ENCODE assay signal across 16 cellular contexts in genomic region chr11:33194455-33194854, GRCh38. TPM values are rescaled to one million over a fixed set of nuclear protein-coding genes. Genes with fewer than 3 reads are reported as not detected.
DNase-seq lines count a peak whose midpoint lies in the region; ATAC-seq and TF ChIP-seq lines count a peak whose summit lies in the region.
"Had no signal": no experiment of that assay in that cellular context is flagged by ENCODE, and none has a peak within 500 bp of the region (broad histone marks: within the 10 kb centered on the region; RNA-seq: fewer than 3 reads in every experiment).

No MANE protein-coding gene starts in this region.

- H3K14ac ChIP-seq in IMR-90 (replicated peaks; ENCODE audit: low read depth, low read length): no peak overlapping the region

- 0 out of 3 replicates have a peak overlapping the region, but pooled peaks have one; percentile 30 for H2BK15ac ChIP-seq in IMR-90 (ENCODE audit: low read depth, low read length)

- CTCF ChIA-PET in IMR-90 (lab: Yijun Ruan, JAX): no interaction called here

- 90% methylated on average over 2 of the region's 4 CpGs; no CpG with 5 or more reads in 1 of the 2 experiments for WGBS in IMR-90 (ENCODE audit: extremely low coverage in 2 of 2, insufficient read length in 1 of 2), 2 experiments

- no peak for TF ChIP-seq RAD21 in IMR-90 (IDR thresholded peaks at IDR 0.05; ENCODE audit: low read length)

- no peaks in the 10 kb centered on the region for H3K9me3 Mint-ChIP-seq in dendritic cell treated with granulocyte-macrophage colony-stimulating factor and Interleukin-4, amounts not matched to agents 40 ng/mL and 50 ng/mL, for 4 days
- H3K9me3 Mint-ChIP-seq: CD4-positive, alpha-beta T cell; CD8-positive, alpha-beta T cell had no signal

- no peak overlapping the region for H3K4me3 ChIP-seq in IMR-90 (ENCODE audit: insufficient read depth, low read depth, low read length)
- H3K4me3 ChIP-seq: BLaER1 had no signal

- ATAC-seq in IMR-90 (ENCODE audit: low read depth) (no peak), HG03280 (IDR thresholded peaks at IDR 0.05; ENCODE audit: unreplicated experiment) (no peak)
- ATAC-seq: CD8-positive, alpha-beta T cell had no signal

- DNase-seq in IMR-90: no peak
- no peak for DNase-seq in NOMO-1 treated with DMSO at 0.1 percent for 48 hours (lab: John Stamatoyannopoulos, UW; ENCODE audit: unreplicated experiment)
- no peak for DNase-seq in NCI-H2171 treated with DMSO at 0.1 percent for 48 hours (lab: John Stamatoyannopoulos, UW)
- DNase-seq: 8988T; ACHN; BE2C; C1 segment of cervical spinal cord; Caco-2; Calu3; CD4-positive, alpha-beta T cell; CD8-positive, alpha-beta T cell; DMS79 treated with DMSO at 0.1 percent for 48 hours; GF-D8 had no signal

- no peak overlapping the region for H4K8ac ChIP-seq in IMR-90 (ENCODE audit: low read depth in 2 of 2, low read length in 2 of 2)

- H3K27ac ChIP-seq in IMR-90 (ENCODE audit: insufficient read depth, low read length): no peak overlapping the region
- H3K27ac ChIP-seq: BLaER1 had no signal

- H2AK9ac ChIP-seq in IMR-90 (replicated peaks; ENCODE audit: low read depth, low read length, poor library complexity): no peak overlapping the region

- no peak overlapping the region for H3K4me2 ChIP-seq in IMR-90 (ENCODE audit: low read depth, low read length)
- H3K4me2 ChIP-seq: BLaER1 had no signal

- TF ChIP-seq CTCF in IMR-90 (conservative IDR thresholded peaks at IDR 0.05; ENCODE audit: low read depth, low read length): no peak

- dilution Hi-C loops in IMR-90 (cut with HindIII; ENCODE audit: low sequenced_read_pairs, unreplicated experiment): no loop called here

- no peak overlapping the region for H4K5ac ChIP-seq in IMR-90 (ENCODE audit: low read depth, low read length)

- no peaks in the 10 kb centered on the region for H3K9me3 ChIP-seq in IMR-90 (ENCODE audit: control insufficient read depth, insufficient read depth, low read length)
- H3K9me3 ChIP-seq: BE2C, BLaER1, Caco-2 had no signal

- H2BK20ac ChIP-seq in IMR-90 (ENCODE audit: low read depth, low read length): no peak overlapping the region

- H3K23ac ChIP-seq in IMR-90 (ENCODE audit: low read depth, low read length): no peak overlapping the region

- peaks cover 53% of the 10 kb centered on the region for H3K4me1 Mint-ChIP-seq in dendritic cell treated with granulocyte-macrophage colony-stimulating factor and Interleukin-4, amounts not matched to agents 40 ng/mL and 50 ng/mL, for 4 days (ENCODE audit: low read depth)

- in situ Hi-C loops in IMR-90 (cut with MboI; ENCODE audit: low sequenced_read_pairs): no loop called here

- no peak overlapping the region for H3K56ac ChIP-seq in IMR-90 (ENCODE audit: extremely low read depth, insufficient read depth, low read length)

- POLR2A ChIA-PET in IMR-90 (lab: Charles Lee; ENCODE audit: unreplicated experiment): no interaction called here

- peaks cover 5% of the 10 kb centered on the region for H3K9me1 ChIP-seq in IMR-90 (ENCODE audit: insufficient read depth, low read length)

- H3K27me3 Mint-ChIP-seq in dendritic cell treated with granulocyte-macrophage colony-stimulating factor and Interleukin-4, amounts not matched to agents 40 ng/mL and 50 ng/mL, for 4 days: no peaks in the 10 kb centered on the region
- H3K27me3 Mint-ChIP-seq: CD4-positive, alpha-beta T cell had no signal

- TF ChIP-seq POLR2A in IMR-90 (IDR thresholded peaks at IDR 0.05; ENCODE audit: low read depth, low read length): no peak

- no peak overlapping the region for H2BK5ac ChIP-seq in IMR-90 (ENCODE audit: low read depth, low read length, poor library complexity, severe bottlenecking)

- no peak overlapping the region for H3K4ac ChIP-seq in IMR-90 (ENCODE audit: low read depth, low read length)

- intact Hi-C loops in IMR-90 (cut with micrococcal nuclease): no loop called here
- intact Hi-C loops in dendritic cell treated with granulocyte-macrophage colony-stimulating factor and Interleukin-4, amounts not matched to agents 40 ng/mL and 50 ng/mL, for 4 days (cut with micrococcal nuclease): no loop called here

- H3K36me3 Mint-ChIP-seq in dendritic cell treated with granulocyte-macrophage colony-stimulating factor and Interleukin-4, amounts not matched to agents 40 ng/mL and 50 ng/mL, for 4 days (ENCODE audit: low read depth): no peaks in the 10 kb centered on the region

- H3K27ac Mint-ChIP-seq in dendritic cell treated with granulocyte-macrophage colony-stimulating factor and Interleukin-4, amounts not matched to agents 40 ng/mL and 50 ng/mL, for 4 days: peak overlapping the region; percentile 85
- H3K27ac Mint-ChIP-seq: CD4-positive, alpha-beta T cell; CD8-positive, alpha-beta T cell had no signal

- H3K4me1 ChIP-seq in IMR-90 (ENCODE audit: control insufficient read depth, insufficient read depth, low read length): peaks cover 21% of the 10 kb centered on the region
- H3K4me1 ChIP-seq: BE2C, BLaER1 had no signal

- no peaks in the 10 kb centered on the region for H3K36me3 ChIP-seq in IMR-90 (ENCODE audit: control insufficient read depth, insufficient read depth, low read length)
- H3K36me3 ChIP-seq: BE2C had no signal

- no peaks in the 10 kb centered on the region; the same call in 1 of the 2 replicates for H4K20me1 ChIP-seq in IMR-90 (ENCODE audit: insufficient read depth, low read length)
- H4K20me1 ChIP-seq: BLaER1 had no signal

- H3K79me1 ChIP-seq in IMR-90 (ENCODE audit: low read depth in 1 of 2, low read length in 2 of 2): peaks cover 0 to 12% of the 10 kb centered on the region in 2 experiments; a peak in 1 of 4 replicates

- no peak overlapping the region for H2AK5ac ChIP-seq in IMR-90 (ENCODE audit: low read depth, low read length)

- H2BK120ac ChIP-seq in IMR-90 (ENCODE audit: low read depth, low read length): peak overlapping the region; percentile 66; the same call in 1 of the 2 replicates

- H3K18ac ChIP-seq in IMR-90 (ENCODE audit: low read depth, low read length): no peak overlapping the region

- no peak overlapping the region for H2AFZ ChIP-seq in IMR-90 (replicated peaks; ENCODE audit: low read length, poor library complexity)

- BruUV-seq in IMR-90 (replicated peaks; lab: Mats Ljungman, UMichigan): no TSS peak

- H4K91ac ChIP-seq in IMR-90 (ENCODE audit: insufficient read depth, low read depth, low read length): no peak overlapping the region

- no peaks in the 10 kb centered on the region for H3K27me3 ChIP-seq in IMR-90 (ENCODE audit: control insufficient read depth, insufficient read depth, low read length)
- H3K27me3 ChIP-seq: BE2C, BLaER1 had no signal

- no peak overlapping the region for H3K9ac ChIP-seq in IMR-90 (ENCODE audit: low read depth, low read length)
- H3K9ac ChIP-seq: BLaER1 had no signal

- no peak overlapping the region for H3K4me3 Mint-ChIP-seq in dendritic cell treated with granulocyte-macrophage colony-stimulating factor and Interleukin-4, amounts not matched to agents 40 ng/mL and 50 ng/mL, for 4 days
- H3K4me3 Mint-ChIP-seq: CD4-positive, alpha-beta T cell; CD8-positive, alpha-beta T cell had no signal

TF ChIP-seq in IMR-90, 13 proteins besides CTCF, POLR2A, EP300 and RAD21:
- TF ChIP-seq SMC3 (IDR thresholded peaks at IDR 0.05; ENCODE audit: low read depth, low read length) (no peak), USF2 (IDR thresholded peaks at IDR 0.05; ENCODE audit: low read depth, low read length) (no peak), CHD1 (IDR thresholded peaks at IDR 0.05; ENCODE audit: low read depth, low read length) (no peak), NFE2L2 (IDR thresholded peaks at IDR 0.05; ENCODE audit: low read depth, low read length) (no peak), RCOR1 (IDR thresholded peaks at IDR 0.05; ENCODE audit: insufficient replicate concordance, low read length) (no peak), FOS (IDR thresholded peaks at IDR 0.05; ENCODE audit: low read depth, low read length) (no peak), RFX5 (IDR thresholded peaks at IDR 0.05; ENCODE audit: low read depth, low read length) (no peak), MXI1 (IDR thresholded peaks at IDR 0.05; ENCODE audit: borderline replicate concordance, low read depth, low read length) (no peak), MAZ (IDR thresholded peaks at IDR 0.05; ENCODE audit: borderline replicate concordance, low read depth, low read length) (no peak), BHLHE40 (IDR thresholded peaks at IDR 0.05; ENCODE audit: low read depth, low read length) (no peak)
- TF ChIP-seq, protein P1, sequence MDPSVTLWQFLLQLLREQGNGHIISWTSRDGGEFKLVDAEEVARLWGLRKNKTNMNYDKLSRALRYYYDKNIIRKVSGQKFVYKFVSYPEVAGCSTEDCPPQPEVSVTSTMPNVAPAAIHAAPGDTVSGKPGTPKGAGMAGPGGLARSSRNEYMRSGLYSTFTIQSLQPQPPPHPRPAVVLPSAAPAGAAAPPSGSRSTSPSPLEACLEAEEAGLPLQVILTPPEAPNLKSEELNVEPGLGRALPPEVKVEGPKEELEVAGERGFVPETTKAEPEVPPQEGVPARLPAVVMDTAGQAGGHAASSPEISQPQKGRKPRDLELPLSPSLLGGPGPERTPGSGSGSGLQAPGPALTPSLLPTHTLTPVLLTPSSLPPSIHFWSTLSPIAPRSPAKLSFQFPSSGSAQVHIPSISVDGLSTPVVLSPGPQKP (IDR thresholded peaks at IDR 0.05; ENCODE audit: borderline replicate concordance, low read depth, low read length): no peak

RNA-seq across cellular contexts. Expression of gene CSTF3, which starts 33.2 kb away (rescaled TPM):
- 14.5 and 31.4 TPM in 2 replicates for total RNA-seq in IMR-90 (2012; rRNA removed)
- polyA plus RNA-seq in IMR-90 (2012; rRNA removed): 18.0 and 23.4 TPM in 2 replicates
- 3.8 and 8.9 TPM in 2 replicates for polyA plus RNA-seq in IMR-90 (2012; cell fraction: cytosol; rRNA removed)
- 5.1 and 40.1 TPM in 2 replicates for polyA plus RNA-seq in IMR-90 (2012; cell fraction: nucleus; rRNA removed; ENCODE audit: low replicate concordance)
